Comparison of ENCODE assay signal across 8 cellular contexts in genomic region chr13:32838985-32839384, GRCh38.
DNase-seq lines count a peak whose midpoint lies in the region; ATAC-seq lines count a peak whose summit lies in the region.

No MANE protein-coding gene starts in this region.

- peak; percentile 78 for ATAC-seq in stimulated activated naive CD8-positive, alpha-beta T cell treated with anti-CD3 and anti-CD28 coated beads, Interleukin-15, amount 100 ng/mL, for 72 hours
- ATAC-seq in stimulated activated naive CD8-positive, alpha-beta T cell treated with anti-CD3 and anti-CD28 coated beads, Interleukin-15, Interleukin-2, amounts not matched to agents 100 U/mL and 50 U/mL, for 24 hours: no peak
- ATAC-seq in HG03159 (IDR thresholded peaks at IDR 0.05; ENCODE audit: unreplicated experiment): peak; percentile 81

- no peaks in the 10 kb centered on the region for H3K9me3 ChIP-seq in trophoblast cell (ENCODE audit: insufficient read depth, low read depth, low read length)

- H3K27ac ChIP-seq in trophoblast cell (ENCODE audit: low read depth, low read length): no peak overlapping the region

- no peak overlapping the region for H2AFZ ChIP-seq in trophoblast cell (ENCODE audit: insufficient read depth, low read length, poor library complexity)

- no peak overlapping the region for H2BK12ac ChIP-seq in trophoblast cell (ENCODE audit: low read length)

- H3K9ac ChIP-seq in trophoblast cell (ENCODE audit: low read length): no peak overlapping the region

- H3K4me1 ChIP-seq in trophoblast cell (ENCODE audit: control insufficient read depth in 1 of 2, insufficient read depth in 2 of 2, low read length in 2 of 2): peaks cover 3 to 5% of the 10 kb centered on the region in 2 experiments

- H3K27ac Mint-ChIP-seq in stimulated activated naive CD8-positive, alpha-beta T cell treated with anti-CD3 and anti-CD28 coated beads, Interleukin-15, amount 100 ng/mL, for 72 hours: peak overlapping the region; percentile 65 to 89

- WGBS in trophoblast cell (ENCODE audit: extremely low coverage, insufficient coverage, insufficient read length): no CpG with 5 or more reads among the region's 3 CpGs

- H2AK5ac ChIP-seq in trophoblast cell (ENCODE audit: low read length): no peak overlapping the region

- no peak overlapping the region for H3K14ac ChIP-seq in trophoblast cell (ENCODE audit: low read length)

- H4K8ac ChIP-seq in trophoblast cell (ENCODE audit: low read depth, low read length): no peak overlapping the region

- H3K4ac ChIP-seq in trophoblast cell (ENCODE audit: low read depth, low read length): no peak overlapping the region

- H3K18ac ChIP-seq in trophoblast cell (ENCODE audit: low read length): no peak overlapping the region

- H3K23ac ChIP-seq in trophoblast cell (ENCODE audit: low read length): no peak overlapping the region

- H3K4me2 ChIP-seq in trophoblast cell (ENCODE audit: low read length): no peak overlapping the region

- H3K27me3 Mint-ChIP-seq in stimulated activated naive CD8-positive, alpha-beta T cell treated with anti-CD3 and anti-CD28 coated beads, Interleukin-15, amount 100 ng/mL, for 72 hours: no peaks in the 10 kb centered on the region

- no peak overlapping the region for H3K4me3 ChIP-seq in trophoblast cell (ENCODE audit: low read depth, low read length)

- H3K9me3 Mint-ChIP-seq in stimulated activated naive CD8-positive, alpha-beta T cell treated with anti-CD3 and anti-CD28 coated beads, Interleukin-15, amount 100 ng/mL, for 72 hours: peaks cover 9 to 22% of the 10 kb centered on the region in 2 donors

- H3K79me2 ChIP-seq in trophoblast cell (ENCODE audit: control insufficient read depth, insufficient read depth, low read length, poor library complexity): no peaks in the 10 kb centered on the region

- H3K27me3 ChIP-seq in trophoblast cell (ENCODE audit: insufficient read depth, low read length): no peaks in the 10 kb centered on the region

- no peaks in the 10 kb centered on the region for H3K36me3 ChIP-seq in trophoblast cell (ENCODE audit: control insufficient read depth in 1 of 2, insufficient read depth in 2 of 2, low read length in 2 of 2)

- no peaks in the 10 kb centered on the region for H3K79me1 ChIP-seq in trophoblast cell (ENCODE audit: low read length)

- H3K4me1 Mint-ChIP-seq in stimulated activated naive CD8-positive, alpha-beta T cell treated with anti-CD3 and anti-CD28 coated beads, Interleukin-15, amount 100 ng/mL, for 72 hours: peaks cover 31% of the 10 kb centered on the region

- peak in 1 of 2 donors; percentile 18 for DNase-seq in stimulated activated naive CD8-positive, alpha-beta T cell treated with anti-CD3 and anti-CD28 coated beads, Interleukin-15, amount 100 ng/mL, for 72 hours
- no peak for DNase-seq in stimulated activated naive CD8-positive, alpha-beta T cell treated with anti-CD3 and anti-CD28 coated beads, Interleukin-15, Interleukin-2, amounts not matched to agents 100 U/mL and 50 U/mL, for 24 hours
- DNase-seq in RPMI8226: peak; percentile 15
- DNase-seq in mucosa of gallbladder (ENCODE audit: low spot score): peak; percentile 14
- no peak for DNase-seq in trophoblast cell
- DNase-seq in cortex of kidney (lab: John Stamatoyannopoulos, UW): no peak
- no peak for DNase-seq in NCI-H187 treated with DMSO at 0.1 percent for 48 hours (lab: John Stamatoyannopoulos, UW)

- no peak overlapping the region for H2BK5ac ChIP-seq in trophoblast cell (ENCODE audit: low read depth, low read length, poor library complexity)

- no peak overlapping the region for H4K12ac ChIP-seq in trophoblast cell (ENCODE audit: low read depth, low read length)

- H4K91ac ChIP-seq in trophoblast cell (ENCODE audit: low read depth, low read length): no peak overlapping the region

- H3K4me3 Mint-ChIP-seq in stimulated activated naive CD8-positive, alpha-beta T cell treated with anti-CD3 and anti-CD28 coated beads, Interleukin-15, amount 100 ng/mL, for 72 hours: peak overlapping the region in 1 of 2 donors; percentile 17

- H2BK120ac ChIP-seq in trophoblast cell (ENCODE audit: insufficient read depth, low read length, poor library complexity): no peak overlapping the region

Comparison
In these comparisons a context has a peak if more than half of its experiments do, and no peak if none do; other contexts are left out.
1. DNase-seq: peak in RPMI8226 (single experiment) and mucosa of gallbladder (single experiment); none in stimulated activated naive CD8-positive, alpha-beta T cell treated with anti-CD3 and anti-CD28 coated beads, Interleukin-15, Interleukin-2, amounts not matched to agents 100 U/mL and 50 U/mL, for 24 hours (single experiment), trophoblast cell (0 of 2), cortex of kidney (single experiment) and NCI-H187 treated with DMSO at 0.1 percent for 48 hours (single experiment).